Comparison of ENCODE assay signal across 8 cellular contexts in genomic region chr1:3453203-3453761, GRCh38. TPM values are rescaled to one million over a fixed set of nuclear protein-coding genes. Genes with fewer than 3 reads are reported as not detected.
DNase-seq lines count a peak whose midpoint lies in the region; ATAC-seq and TF ChIP-seq lines count a peak whose summit lies in the region.

No MANE protein-coding gene starts in this region.

- no peak overlapping the region for H3K27ac Mint-ChIP-seq in CD8-positive, alpha-beta T cell
- H3K27ac Mint-ChIP-seq in activated T-cell treated with anti-CD3 and anti-CD28 coated beads, Interleukin-2, amount 50 U/mL, for 72 hours, result no peak overlapping the region
- peak overlapping the region in 1 of 3 experiments; percentile 46 for H3K27ac Mint-ChIP-seq in nephron

- peak; percentile 79 for TF ChIP-seq CTCF in CD8-positive, alpha-beta T cell (IDR thresholded peaks at IDR 0.05)
- TF ChIP-seq CTCF in fibroblast of mammary gland (conservative IDR thresholded peaks at IDR 0.05; ENCODE audit: control insufficient read depth, insufficient read depth, low read depth, low read length) (peak; percentile 89), nephron (IDR thresholded peaks at IDR 0.05; ENCODE audit: unreplicated experiment in 3 of 3) (peak; percentile 98 to 99 (median 98))

- H3K27ac ChIP-seq in CD8-positive, alpha-beta T cell (ENCODE audit: low read depth, low read length), result no peak overlapping the region

- H3K36me3 ChIP-seq in CD8-positive, alpha-beta T cell (ENCODE audit: insufficient read depth, low read length), result no peaks in the 10 kb centered on the region

- DNase-seq in CD8-positive, alpha-beta T cell, result peak; percentile 51 to 85 (median 66)
- peak; percentile 89 for DNase-seq in HEK293T (ENCODE audit: extremely low spot score)
- peak; percentile 68 for DNase-seq in OCI-M1 (lab: John Stamatoyannopoulos, UW)
- peak; percentile 76 to 83 for DNase-seq in activated T-cell treated with anti-CD3 and anti-CD28 coated beads, Interleukin-2, amount 50 U/mL, for 72 hours
- DNase-seq in fibroblast of mammary gland (ENCODE audit: low read depth), result peak; percentile 54
- peak; percentile 78 for DNase-seq in stimulated activated naive CD8-positive, alpha-beta T cell treated with anti-CD3 and anti-CD28 coated beads, Interleukin-15, Interleukin-2, amounts not matched to agents 100 U/mL and 50 U/mL, for 24 hours
- no peak for DNase-seq in mesenteric fat pad (ENCODE audit: low spot score)

- peaks cover 11% of the 10 kb centered on the region for H3K4me1 ChIP-seq in CD8-positive, alpha-beta T cell (ENCODE audit: insufficient read depth, low read length)

- H3K4me3 ChIP-seq in CD8-positive, alpha-beta T cell (ENCODE audit: low read depth, low read length), result no peak overlapping the region
- no peak overlapping the region for H3K4me3 ChIP-seq in fibroblast of mammary gland (ENCODE audit: control insufficient read depth, low read depth, low read length)

- intact Hi-C loops in CD8-positive, alpha-beta T cell (cut with DNase I, micrococcal nuclease), result loop anchor here (1.0 kb wide), 3 partner anchors 31 to 271 kb away; no protein-coding TSS in a partner anchor

- CTCF ChIA-PET in CD8-positive, alpha-beta T cell (lab: Charles Lee), result interaction anchor here (0.7 to 2.4 kb wide), 34 partner anchors 9 to 452 kb away, joined by 3 to 49 read pairs (median 5); partner anchors contain the start of gene LRRC47
- CTCF ChIA-PET in HEK293T (lab: Yijun Ruan, JAX), result interaction anchor here (0.6 to 2.2 kb wide), 22 partner anchors 10 to 466 kb away, joined by 3 to 26 read pairs (median 6); no protein-coding TSS in a partner anchor

- H3K27me3 Mint-ChIP-seq in CD8-positive, alpha-beta T cell (ENCODE audit: low read depth), result peaks cover 17% of the 10 kb centered on the region
- peaks cover 17% of the 10 kb centered on the region for H3K27me3 Mint-ChIP-seq in activated T-cell treated with anti-CD3 and anti-CD28 coated beads, Interleukin-2, amount 50 U/mL, for 72 hours (ENCODE audit: low read depth)
- peaks cover 24% of the 10 kb centered on the region for H3K27me3 Mint-ChIP-seq in nephron (ENCODE audit: low read depth)

- POLR2A ChIA-PET in CD8-positive, alpha-beta T cell (lab: Charles Lee), result no interaction called here
- POLR2A ChIA-PET in HEK293T (lab: Yijun Ruan, JAX), result interaction anchor here (0.7 to 0.9 kb wide), 3 partner anchors 11 to 28 kb away, joined by 3 to 4 read pairs (median 3); no protein-coding TSS in a partner anchor

- ATAC-seq in CD8-positive, alpha-beta T cell, result peak; percentile 89
- peak; percentile 80 to 81 for ATAC-seq in activated T-cell treated with anti-CD3 and anti-CD28 coated beads, Interleukin-2, amount 50 U/mL, for 72 hours (replicated peaks in 1 of 2)
- peak; percentile 67 for ATAC-seq in stimulated activated naive CD8-positive, alpha-beta T cell treated with anti-CD3 and anti-CD28 coated beads, Interleukin-15, Interleukin-2, amounts not matched to agents 100 U/mL and 50 U/mL, for 24 hours

- no peaks in the 10 kb centered on the region for H3K9me3 Mint-ChIP-seq in CD8-positive, alpha-beta T cell
- no peaks in the 10 kb centered on the region for H3K9me3 Mint-ChIP-seq in activated T-cell treated with anti-CD3 and anti-CD28 coated beads, Interleukin-2, amount 50 U/mL, for 72 hours
- no peaks in the 10 kb centered on the region for H3K9me3 Mint-ChIP-seq in nephron

- no peaks in the 10 kb centered on the region for H3K4me1 Mint-ChIP-seq in CD8-positive, alpha-beta T cell (ENCODE audit: low read depth)
- no peaks in the 10 kb centered on the region for H3K4me1 Mint-ChIP-seq in activated T-cell treated with anti-CD3 and anti-CD28 coated beads, Interleukin-2, amount 50 U/mL, for 72 hours (ENCODE audit: low read depth)
- peaks cover 14% of the 10 kb centered on the region for H3K4me1 Mint-ChIP-seq in nephron

- peak overlapping the region; percentile 76 for H3K4me3 Mint-ChIP-seq in CD8-positive, alpha-beta T cell
- H3K4me3 Mint-ChIP-seq in activated T-cell treated with anti-CD3 and anti-CD28 coated beads, Interleukin-2, amount 50 U/mL, for 72 hours, result peak overlapping the region; percentile 50 to 67
- H3K4me3 Mint-ChIP-seq in nephron, result peak overlapping the region; percentile 58 to 80 (median 74)

- peaks cover 7% of the 10 kb centered on the region for H3K27me3 ChIP-seq in CD8-positive, alpha-beta T cell (ENCODE audit: insufficient read depth, low read length)

- no peaks in the 10 kb centered on the region for H3K36me3 Mint-ChIP-seq in CD8-positive, alpha-beta T cell
- no peaks in the 10 kb centered on the region for H3K36me3 Mint-ChIP-seq in activated T-cell treated with anti-CD3 and anti-CD28 coated beads, Interleukin-2, amount 50 U/mL, for 72 hours (ENCODE audit: insufficient read depth in 2 of 2)
- no peaks in the 10 kb centered on the region for H3K36me3 Mint-ChIP-seq in nephron (ENCODE audit: low read depth)

- H3K9me3 ChIP-seq in CD8-positive, alpha-beta T cell (ENCODE audit: low read length), result no peaks in the 10 kb centered on the region

TF ChIP-seq in HEK293T, 16 proteins besides CTCF, POLR2A, EP300 and RAD21:
- TF ChIP-seq SP1 (IDR thresholded peaks at IDR 0.05) (no peak), FOXK2 (IDR thresholded peaks at IDR 0.05) (no peak), NFRKB (IDR thresholded peaks at IDR 0.05) (no peak), FOXA1 (IDR thresholded peaks at IDR 0.05) (no peak), LEF1 (IDR thresholded peaks at IDR 0.05; ENCODE audit: borderline replicate concordance) (no peak), ARNT (IDR thresholded peaks at IDR 0.05) (no peak), CTBP1 (IDR thresholded peaks at IDR 0.05; ENCODE audit: borderline replicate concordance) (no peak; the same call in 1 of the 2 replicates), ELF4 (IDR thresholded peaks at IDR 0.05) (no peak), SUZ12 (IDR thresholded peaks at IDR 0.05) (no peak)

RNA-seq across cellular contexts. Expression of gene ARHGEF16, which starts 1.2 kb away (rescaled TPM):
- not detected for total RNA-seq in CD8-positive, alpha-beta T cell
- total RNA-seq in activated T-cell treated with anti-CD3 and anti-CD28 coated beads, Interleukin-2, amount 50 U/mL, for 72 hours, result under 1 TPM in 1 of 2 donors, not detected in 1; 0.14 TPM
- 1.6 TPM for total RNA-seq in mesenteric fat pad
